Comparison of ENCODE assay signal across 14 cellular contexts in the genomic region with DNA sequence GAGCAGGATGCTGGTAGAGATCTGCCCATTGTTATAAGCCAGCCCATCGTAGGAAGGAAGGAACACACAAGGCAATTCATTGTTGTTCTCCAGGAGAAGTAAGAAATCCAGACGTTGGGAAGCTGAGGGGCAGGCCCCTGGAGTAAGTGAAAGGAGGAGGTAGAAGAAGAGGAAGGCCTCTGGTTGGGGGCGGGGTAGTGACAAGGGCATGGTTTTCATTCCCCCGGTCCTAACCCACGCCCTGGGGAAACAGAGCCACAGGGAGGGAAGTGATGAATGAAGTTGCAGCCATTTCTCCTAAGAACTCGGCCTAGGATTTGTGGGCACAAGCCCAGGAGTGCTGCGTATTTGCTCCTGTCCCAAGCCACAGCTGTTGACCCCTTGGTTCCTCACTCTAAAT. TPM values are rescaled to one million over a fixed set of nuclear protein-coding genes. Genes with fewer than 3 reads are reported as not detected.
A peak's percentile ranks its signal among the peaks of the same experiment; 100 is the strongest.
DNase-seq lines count a peak whose midpoint lies in the region; ATAC-seq and TF ChIP-seq lines count a peak whose summit lies in the region.
"Had no signal": no experiment of that assay in that cellular context is flagged by ENCODE, and none has a peak within 500 bp of the region (broad histone marks: within the 10 kb centered on the region; RNA-seq: fewer than 3 reads in every experiment).

No MANE protein-coding gene starts in this region.

- H3K36me3 Mint-ChIP-seq in activated T-cell treated with anti-CD3 and anti-CD28 coated beads, Interleukin-2, amount 50 U/mL, for 24 hours (ENCODE audit: low read depth), result peaks cover 80% of the 10 kb centered on the region
- peaks cover 83% of the 10 kb centered on the region for H3K36me3 Mint-ChIP-seq in activated CD8-positive, alpha-beta T cell treated with anti-CD3 and anti-CD28 coated beads for 36 hours (ENCODE audit: low read depth)
- H3K36me3 Mint-ChIP-seq in stimulated activated effector memory CD8-positive, alpha-beta T cell treated with anti-CD3 and anti-CD28 coated beads, Interleukin-12 subunit alpha, Interleukin-12 subunit beta, amount 100 ng/mL, for 72 hours, result peaks cover 94% of the 10 kb centered on the region

- 68 to 77% methylated on average over 7 of the region's 7 CpGs for WGBS in esophagus squamous epithelium, 2 donors

- H3K9me3 Mint-ChIP-seq in activated T-cell treated with anti-CD3 and anti-CD28 coated beads, Interleukin-2, amount 50 U/mL, for 24 hours, result peaks cover 4% of the 10 kb centered on the region
- peaks cover 20% of the 10 kb centered on the region for H3K9me3 Mint-ChIP-seq in activated CD8-positive, alpha-beta T cell treated with anti-CD3 and anti-CD28 coated beads for 36 hours
- no peaks in the 10 kb centered on the region for H3K9me3 Mint-ChIP-seq in stimulated activated effector memory CD8-positive, alpha-beta T cell treated with anti-CD3 and anti-CD28 coated beads, Interleukin-12 subunit alpha, Interleukin-12 subunit beta, amount 100 ng/mL, for 72 hours

- CTCF ChIA-PET in activated CD8-positive, alpha-beta T cell treated with anti-CD3 and anti-CD28 coated beads for 36 hours (lab: Charles Lee), result interaction anchor here (0.8 to 17.2 kb wide), 4 partner anchors 14 to 457 kb away, joined by 3 to 216 read pairs (median 3); partner anchors contain the start of gene LBH

- no peaks in the 10 kb centered on the region for H3K27me3 Mint-ChIP-seq in activated T-cell treated with anti-CD3 and anti-CD28 coated beads, Interleukin-2, amount 50 U/mL, for 24 hours
- peaks cover 2% of the 10 kb centered on the region for H3K27me3 Mint-ChIP-seq in activated CD8-positive, alpha-beta T cell treated with anti-CD3 and anti-CD28 coated beads for 36 hours

- no peak overlapping the region for H3K4me3 Mint-ChIP-seq in activated T-cell treated with anti-CD3 and anti-CD28 coated beads, Interleukin-2, amount 50 U/mL, for 24 hours
- H3K4me3 Mint-ChIP-seq in activated CD8-positive, alpha-beta T cell treated with anti-CD3 and anti-CD28 coated beads for 36 hours, result peak overlapping the region; percentile 47
- H3K4me3 Mint-ChIP-seq in stimulated activated effector memory CD8-positive, alpha-beta T cell treated with anti-CD3 and anti-CD28 coated beads, Interleukin-12 subunit alpha, Interleukin-12 subunit beta, amount 100 ng/mL, for 72 hours, result no peak overlapping the region

- TF ChIP-seq POLR2A in esophagus squamous epithelium (IDR thresholded peaks at IDR 0.05), result no peak

- no peak overlapping the region for H3K4me3 ChIP-seq in left lung
- no peak overlapping the region for H3K4me3 ChIP-seq in esophagus squamous epithelium
- H3K4me3 ChIP-seq: thyroid gland had no signal

- POLR2A ChIA-PET in activated CD8-positive, alpha-beta T cell treated with anti-CD3 and anti-CD28 coated beads for 36 hours (lab: Charles Lee), result interaction anchor here (23.4 kb wide), 1 partner anchor 17 kb away, joined by 440 read pairs; the partner anchor contains the start of gene LBH

- no peaks in the 10 kb centered on the region for H3K9me3 ChIP-seq in left lung
- no peaks in the 10 kb centered on the region for H3K9me3 ChIP-seq in esophagus squamous epithelium
- H3K9me3 ChIP-seq: thyroid gland had no signal

- H3K27ac Mint-ChIP-seq in activated T-cell treated with anti-CD3 and anti-CD28 coated beads, Interleukin-2, amount 50 U/mL, for 24 hours, result peak overlapping the region; percentile 86
- peak overlapping the region; percentile 90 for H3K27ac Mint-ChIP-seq in activated CD8-positive, alpha-beta T cell treated with anti-CD3 and anti-CD28 coated beads for 36 hours
- peak overlapping the region; percentile 88 for H3K27ac Mint-ChIP-seq in stimulated activated effector memory CD8-positive, alpha-beta T cell treated with anti-CD3 and anti-CD28 coated beads, Interleukin-12 subunit alpha, Interleukin-12 subunit beta, amount 100 ng/mL, for 72 hours

- H3K27me3 ChIP-seq in left lung (no peaks in the 10 kb centered on the region), esophagus squamous epithelium (no peaks in the 10 kb centered on the region)
- H3K27me3 ChIP-seq: thyroid gland had no signal

- H3K27ac ChIP-seq in left lung, result peak overlapping the region; percentile 50 to 58
- peak overlapping the region in 1 of 4 donors; percentile 45 for H3K27ac ChIP-seq in esophagus squamous epithelium

- H3K36me3 ChIP-seq in left lung, result no peaks in the 10 kb centered on the region
- no peaks in the 10 kb centered on the region for H3K36me3 ChIP-seq in esophagus squamous epithelium
- H3K36me3 ChIP-seq: thyroid gland had no signal

- DNase-seq in activated T-cell treated with anti-CD3 and anti-CD28 coated beads, Interleukin-2, amount 50 U/mL, for 24 hours, result no peak
- DNase-seq in activated T-cell treated with anti-CD3 and anti-CD28 coated beads for 4 hours (no peak), left lung (no peak), esophagus squamous epithelium (lab: John Stamatoyannopoulos, UW) (no peak)
- no peak for DNase-seq in activated CD8-positive, alpha-beta T cell treated with anti-CD3 and anti-CD28 coated beads for 36 hours
- DNase-seq in stimulated activated effector memory CD8-positive, alpha-beta T cell treated with anti-CD3 and anti-CD28 coated beads, Interleukin-12 subunit alpha, Interleukin-12 subunit beta, amount 100 ng/mL, for 72 hours (ENCODE audit: low spot score in 2 of 2), result no peak
- DNase-seq in activated CD4-positive, CD25-positive, alpha-beta regulatory T cell (lab: John Stamatoyannopoulos, UW), result no peak
- DNase-seq: activated CD4-positive, alpha-beta T cell treated with anti-CD3 and anti-CD28 coated beads, Interleukin-2, amount 50 U/mL, for 1 hour; hippocampal formation; NCI-H187 treated with DMSO at 0.1 percent for 48 hours; NCI-H510A; SIG-M5; thyroid gland had no signal

- H3K4me1 ChIP-seq in left lung (peaks cover 32 to 39% of the 10 kb centered on the region in 2 donors), esophagus squamous epithelium (peaks cover 10 to 50% (median 17%) of the 10 kb centered on the region in 3 donors)

- intact Hi-C loops in activated CD8-positive, alpha-beta T cell treated with anti-CD3 and anti-CD28 coated beads for 36 hours (cut with micrococcal nuclease), result no loop called here
- intact Hi-C loops in left lung (cut with DNase I) (no loop called here), esophagus squamous epithelium (cut with DNase I) (no loop called here)

- H3K4me1 Mint-ChIP-seq in activated T-cell treated with anti-CD3 and anti-CD28 coated beads, Interleukin-2, amount 50 U/mL, for 24 hours (ENCODE audit: low read depth), result peaks cover 92% of the 10 kb centered on the region
- peaks cover 88% of the 10 kb centered on the region for H3K4me1 Mint-ChIP-seq in activated CD8-positive, alpha-beta T cell treated with anti-CD3 and anti-CD28 coated beads for 36 hours (ENCODE audit: low read depth)
- H3K4me1 Mint-ChIP-seq in stimulated activated effector memory CD8-positive, alpha-beta T cell treated with anti-CD3 and anti-CD28 coated beads, Interleukin-12 subunit alpha, Interleukin-12 subunit beta, amount 100 ng/mL, for 72 hours, result peaks cover 85% of the 10 kb centered on the region

- no peak for TF ChIP-seq CTCF in activated CD8-positive, alpha-beta T cell treated with anti-CD3 and anti-CD28 coated beads for 36 hours (IDR thresholded peaks at IDR 0.05)
- no peak for TF ChIP-seq CTCF in left lung (IDR thresholded peaks at IDR 0.05)
- no peak for TF ChIP-seq CTCF in esophagus squamous epithelium (IDR thresholded peaks at IDR 0.05)

- no peak for ATAC-seq in activated CD8-positive, alpha-beta T cell treated with anti-CD3 and anti-CD28 coated beads for 36 hours
- no peak for ATAC-seq in left lung
- ATAC-seq in stimulated activated effector memory CD8-positive, alpha-beta T cell treated with anti-CD3 and anti-CD28 coated beads, Interleukin-12 subunit alpha, Interleukin-12 subunit beta, amount 100 ng/mL, for 72 hours, result no peak
- no peak for ATAC-seq in HG02973 (IDR thresholded peaks at IDR 0.05; ENCODE audit: unreplicated experiment)

RNA-seq across cellular contexts. Expression of gene LBH, which starts 18.0 kb away (rescaled TPM):
- total RNA-seq in activated CD8-positive, alpha-beta T cell treated with anti-CD3 and anti-CD28 coated beads for 36 hours, result 100 to 1,000 TPM; 127 to 130 TPM
- total RNA-seq in left lung (100 to 1,000 TPM; 119 to 256 TPM), esophagus squamous epithelium (10 to 100 TPM in 3 of 4 donors, 1 to 10 TPM in 1; 2.4 to 22.7 (median 17.6) TPM)

Comparison
In these comparisons a context has a peak if more than half of its experiments do, and no peak if none do; other contexts are left out.
1. RNA of gene LBH, which starts 18.0 kb away (total RNA-seq): 119 to 256 TPM in left lung and 127 to 130 TPM in activated CD8-positive, alpha-beta T cell treated with anti-CD3 and anti-CD28 coated beads for 36 hours; 2.4 to 22.7 TPM in esophagus squamous epithelium; every median in the first group is over 4 times any median in the second.
2. Peak in every context shown above with its lines, with median percentiles within 50 percentile points of each other: H3K27ac Mint-ChIP-seq.